11 cellular contexts compared by ENCODE assay signal in genomic region chr5:154395407-154396106, GRCh38. TPM values are rescaled to one million over a fixed set of nuclear protein-coding genes. Genes with fewer than 3 reads are reported as not detected.
DNase-seq lines count a peak whose midpoint lies in the region; ATAC-seq, FAIRE-seq and TF ChIP-seq lines count a peak whose summit lies in the region.
"Had no signal": no experiment of that assay in that cellular context is flagged by ENCODE, and none has a peak within 500 bp of the region (broad histone marks: within the 10 kb centered on the region; RNA-seq: fewer than 3 reads in every experiment).

No MANE protein-coding gene starts in this region.

- no peaks in the 10 kb centered on the region for H3K9me3 ChIP-seq in A549

- POLR2A ChIA-PET in A549 (lab: Yijun Ruan, JAX): no interaction called here
- POLR2A ChIA-PET in activated CD8-positive, alpha-beta T cell treated with anti-CD3 and anti-CD28 coated beads for 36 hours (lab: Charles Lee): no interaction called here

- H3K36me3 Mint-ChIP-seq in activated CD8-positive, alpha-beta T cell treated with anti-CD3 and anti-CD28 coated beads for 36 hours (ENCODE audit: low read depth): peaks cover 11% of the 10 kb centered on the region

- TF ChIP-seq POLR2A in A549 (IDR thresholded peaks at IDR 0.05; ENCODE audit: low read length): no peak

- H3K4me3 ChIP-seq in A549: no peak overlapping the region

- FAIRE-seq in A549 (lab: Jason Lieb, UNC): no peak

- H3K4me3 Mint-ChIP-seq in activated CD8-positive, alpha-beta T cell treated with anti-CD3 and anti-CD28 coated beads for 36 hours: no peak overlapping the region
- H3K4me3 Mint-ChIP-seq: activated naive CD4-positive, alpha-beta T cell treated with anti-CD3 and anti-CD28 coated beads, Interleukin-2, amount 50 U/mL, for 24 hours had no signal

- TF ChIP-seq CTCF in A549 (IDR thresholded peaks at IDR 0.05): no peak
- TF ChIP-seq CTCF in activated CD8-positive, alpha-beta T cell treated with anti-CD3 and anti-CD28 coated beads for 36 hours (IDR thresholded peaks at IDR 0.05): no peak

- no peaks in the 10 kb centered on the region for H3K9me3 Mint-ChIP-seq in activated CD8-positive, alpha-beta T cell treated with anti-CD3 and anti-CD28 coated beads for 36 hours
- H3K9me3 Mint-ChIP-seq: activated naive CD4-positive, alpha-beta T cell treated with anti-CD3 and anti-CD28 coated beads, Interleukin-2, amount 50 U/mL, for 24 hours had no signal

- no peaks in the 10 kb centered on the region for H3K27me3 Mint-ChIP-seq in activated CD8-positive, alpha-beta T cell treated with anti-CD3 and anti-CD28 coated beads for 36 hours
- H3K27me3 Mint-ChIP-seq: activated naive CD4-positive, alpha-beta T cell treated with anti-CD3 and anti-CD28 coated beads, Interleukin-2, amount 50 U/mL, for 24 hours had no signal

- CTCF ChIA-PET in A549 (lab: Yijun Ruan, JAX): interaction anchor here (1.0 to 1.4 kb wide), 2 partner anchors 10 kb away, joined by 5 to 6 read pairs; no protein-coding TSS in a partner anchor
- CTCF ChIA-PET in activated CD8-positive, alpha-beta T cell treated with anti-CD3 and anti-CD28 coated beads for 36 hours (lab: Charles Lee): interaction anchor here (1.7 kb wide), 1 partner anchor 9 kb away, joined by 8 read pairs; no protein-coding TSS in a partner anchor

- TF ChIP-seq EP300 in A549 (IDR thresholded peaks at IDR 0.05) (no peak), Ishikawa (IDR thresholded peaks at IDR 0.05; ENCODE audit: borderline replicate concordance) (0 out of 2 replicates have a peak, but pooled peaks have one; percentile 16)

- TF ChIP-seq RAD21 in A549 (conservative IDR thresholded peaks at IDR 0.05 in 1 of 2, IDR thresholded peaks at IDR 0.05 in 1 of 2) (no peak), Ishikawa (IDR thresholded peaks at IDR 0.05; ENCODE audit: low read depth) (no peak)

- 82% methylated on average over 14 of the region's 14 CpGs for WGBS in A549 (ENCODE audit: missing lambda C conversion rate)

- peak overlapping the region; percentile 4 to 77; a peak in 4 of 6 replicates for H3K27ac ChIP-seq in A549
- H3K27ac ChIP-seq: C4-2B had no signal

- DNase-seq in A549 (ENCODE audit: low read depth in 1 of 2, low spot score in 1 of 2) (no peak), dermis blood vessel endothelial cell (peak; percentile 60), NCI-H128 (lab: John Stamatoyannopoulos, UW; ENCODE audit: unreplicated experiment) (no peak), NCI-H2029 (lab: John Stamatoyannopoulos, UW) (no peak)
- DNase-seq in activated CD8-positive, alpha-beta T cell treated with anti-CD3 and anti-CD28 coated beads for 36 hours: no peak
- DNase-seq: Karpas-422 had no signal

- H3K4me1 Mint-ChIP-seq in activated CD8-positive, alpha-beta T cell treated with anti-CD3 and anti-CD28 coated beads for 36 hours (ENCODE audit: low read depth): no peaks in the 10 kb centered on the region
- H3K4me1 Mint-ChIP-seq: activated naive CD4-positive, alpha-beta T cell treated with anti-CD3 and anti-CD28 coated beads, Interleukin-2, amount 50 U/mL, for 24 hours had no signal

- no peak overlapping the region for H3K27ac Mint-ChIP-seq in activated CD8-positive, alpha-beta T cell treated with anti-CD3 and anti-CD28 coated beads for 36 hours
- H3K27ac Mint-ChIP-seq: activated naive CD4-positive, alpha-beta T cell treated with anti-CD3 and anti-CD28 coated beads, Interleukin-2, amount 50 U/mL, for 24 hours had no signal

- peak overlapping the region; percentile 0; the same call in 1 of the 3 replicates for H3K4me2 ChIP-seq in A549

- intact Hi-C loops in activated CD8-positive, alpha-beta T cell treated with anti-CD3 and anti-CD28 coated beads for 36 hours (cut with micrococcal nuclease): no loop called here

- H3K4me1 ChIP-seq in A549: peaks cover 31% of the 10 kb centered on the region

- no peak for ATAC-seq in A549
- peak; percentile 96 for ATAC-seq in GM19455 (IDR thresholded peaks at IDR 0.05; ENCODE audit: unreplicated experiment)
- no peak for ATAC-seq in activated CD8-positive, alpha-beta T cell treated with anti-CD3 and anti-CD28 coated beads for 36 hours
- ATAC-seq in SK-N-SH treated with all-trans-retinoic acid at 6 μM for 48 hours: no peak

TF ChIP-seq in A549, 52 proteins besides CTCF, POLR2A, EP300 and RAD21 (continues in another document):
- no peak for TF ChIP-seq ZC3H11A (IDR thresholded peaks at IDR 0.05)
- TF ChIP-seq RCOR1 (IDR thresholded peaks at IDR 0.05; ENCODE audit: low read depth, low read length): no peak
- no peak for TF ChIP-seq ZNF302 (CRISPR knock-in tag; IDR thresholded peaks at IDR 0.05)
- TF ChIP-seq EHF (CRISPR knock-in tag; IDR thresholded peaks at IDR 0.05): no peak
- TF ChIP-seq PBX3 (IDR thresholded peaks at IDR 0.05): no peak
- no peak for TF ChIP-seq EHMT2 (IDR thresholded peaks at IDR 0.05; ENCODE audit: low read depth)
- no peak for TF ChIP-seq HOXB5 (CRISPR knock-in tag; IDR thresholded peaks at IDR 0.05)
- TF ChIP-seq KDM5A (IDR thresholded peaks at IDR 0.05): no peak
- no peak for TF ChIP-seq FOSB (CRISPR knock-in tag; IDR thresholded peaks at IDR 0.05)
- TF ChIP-seq PHF8 (IDR thresholded peaks at IDR 0.05; ENCODE audit: borderline replicate concordance, low read depth): no peak

TF ChIP-seq in Ishikawa, 13 proteins besides CTCF, POLR2A, EP300 and RAD21 (continues in another document):
- TF ChIP-seq MAX (IDR thresholded peaks at IDR 0.05) (peak; percentile 66; the same call in 1 of the 2 replicates), REST (IDR thresholded peaks at IDR 0.05; ENCODE audit: low read depth) (no peak), CREB1 (IDR thresholded peaks at IDR 0.05; ENCODE audit: low read depth) (no peak)

TF ChIP-seq in SK-N-SH treated with all-trans-retinoic acid at 6 μM for 48 hours, 23 proteins besides CTCF, POLR2A, EP300 and RAD21 (continues in another document):
- TF ChIP-seq ZC3H10 (CRISPR knock-in tag; IDR thresholded peaks at IDR 0.05) (no peak), RARB (CRISPR knock-in tag; IDR thresholded peaks at IDR 0.05) (no peak), PPARA (CRISPR knock-in tag; IDR thresholded peaks at IDR 0.05; ENCODE audit: borderline replicate concordance) (no peak), ISL1 (CRISPR knock-in tag; IDR thresholded peaks at IDR 0.05) (no peak), GLIS3 (CRISPR knock-in tag; IDR thresholded peaks at IDR 0.05) (no peak), CREB5 (CRISPR knock-in tag; IDR thresholded peaks at IDR 0.05; ENCODE audit: low read depth) (no peak), ZNF70 (CRISPR knock-in tag; IDR thresholded peaks at IDR 0.05) (no peak), ZNF565 (CRISPR knock-in tag; conservative IDR thresholded peaks at IDR 0.05; ENCODE audit: low read depth) (no peak), TSHZ2 (CRISPR knock-in tag; IDR thresholded peaks at IDR 0.05) (no peak), SNAI2 (CRISPR knock-in tag; IDR thresholded peaks at IDR 0.05) (no peak), ARNTL (CRISPR knock-in tag; IDR thresholded peaks at IDR 0.05; ENCODE audit: borderline replicate concordance, low read depth) (no peak), TOX (CRISPR knock-in tag; IDR thresholded peaks at IDR 0.05; ENCODE audit: borderline replicate concordance) (no peak), TCF4 (CRISPR knock-in tag; IDR thresholded peaks at IDR 0.05; ENCODE audit: borderline replicate concordance) (no peak), OSR1 (CRISPR knock-in tag; IDR thresholded peaks at IDR 0.05) (no peak)

RNA-seq across cellular contexts. Expression of gene SAP30L, which starts 50.2 kb away (rescaled TPM):
- polyA plus RNA-seq in A549 (2011; rRNA removed) (40.8 and 50.3 TPM in 2 replicates), A549 (2017; fragmentation: RNase III; extraction: RNeasy Plus Mini Kit Qiagen cat#74134 plus additional on column Dnase treatment) (23.5 to 25.3 TPM (median 24.9 TPM) in 3 replicates)
- 19.1 and 19.2 TPM in 2 replicates for polyA plus RNA-seq in A549 (2012; cell fraction: cytosol; rRNA removed)
- 6.5 and 8.6 TPM in 2 replicates for polyA plus RNA-seq in A549 (2012; cell fraction: nucleus; rRNA removed)
- polyA minus RNA-seq in A549 (2011; rRNA and poly(A)+ RNA removed): 11.7 and 14.5 TPM in 2 replicates
- 25.7 and 40.6 TPM in 2 replicates for total RNA-seq in dermis blood vessel endothelial cell
- total RNA-seq in activated CD8-positive, alpha-beta T cell treated with anti-CD3 and anti-CD28 coated beads for 36 hours: 10 to 100 TPM; 24.6 to 31.7 TPM
